22 cellular contexts compared by ENCODE assay signal in the genomic region with DNA sequence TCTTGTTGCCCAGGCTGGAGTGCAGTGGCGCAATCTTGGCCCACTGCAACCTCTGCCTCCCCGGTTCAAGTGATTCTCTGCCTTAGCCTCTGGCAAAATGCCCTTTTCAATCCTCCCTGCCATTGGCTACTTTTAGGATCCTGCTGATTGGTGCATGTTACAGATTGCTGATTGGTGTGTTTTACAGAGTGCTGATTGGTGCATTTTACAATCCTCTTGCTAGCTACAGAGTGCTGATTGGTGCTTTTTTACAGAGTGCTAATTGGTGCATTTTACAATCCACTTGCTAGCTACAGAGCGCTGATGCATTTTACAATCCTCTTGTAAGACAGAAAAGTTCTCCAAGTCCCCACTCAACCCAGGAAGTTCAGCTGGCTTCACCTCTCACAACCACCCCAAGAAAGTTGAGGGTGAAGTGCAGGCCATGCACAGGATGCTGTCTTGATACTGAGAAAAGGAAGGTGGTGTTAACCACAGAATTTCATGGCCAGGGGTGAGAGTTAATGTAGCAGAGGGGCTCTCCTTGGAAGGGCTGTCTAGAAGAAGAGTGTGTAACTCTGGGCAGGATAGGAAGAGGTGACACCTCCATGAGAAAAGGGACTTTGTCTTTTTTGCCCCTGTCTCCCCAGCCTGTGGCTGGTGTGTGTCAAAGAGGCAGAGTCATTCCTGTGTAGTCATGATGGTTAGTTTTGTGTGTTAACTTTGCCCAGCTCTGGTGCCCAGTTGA.
DNase-seq lines count a peak whose midpoint lies in the region; ATAC-seq, FAIRE-seq and TF ChIP-seq lines count a peak whose summit lies in the region.
"Had no signal": no experiment of that assay in that cellular context is flagged by ENCODE, and none has a peak within 500 bp of the region (broad histone marks: within the 10 kb centered on the region; RNA-seq: fewer than 3 reads in every experiment).

No MANE protein-coding gene starts in this region.

- intact Hi-C loops in activated CD8-positive, alpha-beta T cell treated with anti-CD3 and anti-CD28 coated beads for 36 hours (cut with micrococcal nuclease), result no loop called here
- intact Hi-C loops in HepG2 (cut with micrococcal nuclease; ENCODE audit: unreplicated experiment) (no loop called here), PC-9 (cut with micrococcal nuclease; ENCODE audit: unreplicated experiment) (no loop called here), prostate gland (cut with DNase I) (no loop called here)

- no peak overlapping the region for H3K4me3 ChIP-seq in HepG2 (replicated peaks in 1 of 3; ENCODE audit: insufficient read depth in 1 of 3, low read depth in 2 of 3, low read length in 3 of 3)
- no peak overlapping the region for H3K4me3 ChIP-seq in PC-9
- H3K4me3 ChIP-seq in prostate gland, result no peak overlapping the region
- H3K4me3 ChIP-seq: adrenal gland, esophagus squamous epithelium, gastrocnemius medialis, lower lobe of right lung, testis, vagina had no signal

- ATAC-seq in activated naive CD4-positive, alpha-beta T cell treated with anti-CD3 and anti-CD28 coated beads, Interleukin-2, amount 50 U/mL, for 72 hours, result peak; percentile 72 to 94
- ATAC-seq in activated CD8-positive, alpha-beta T cell treated with anti-CD3 and anti-CD28 coated beads for 36 hours, result peak; percentile 95
- ATAC-seq in HepG2 (no peak), left lobe of liver (no peak)
- ATAC-seq: gastrocnemius medialis had no signal

- H3K4me1 ChIP-seq in HepG2 (ENCODE audit: insufficient read depth, low read length) (no peaks in the 10 kb centered on the region), PC-9 (replicated peaks; ENCODE audit: insufficient read depth) (no peaks in the 10 kb centered on the region), prostate gland (replicated peaks) (no peaks in the 10 kb centered on the region)
- H3K4me1 ChIP-seq: adrenal gland, esophagus squamous epithelium, gastrocnemius medialis, lower lobe of right lung, testis, vagina had no signal

- TF ChIP-seq RAD21 in HepG2 (CRISPR knock-in tag; IDR thresholded peaks at IDR 0.05), result no peak

- BruUV-seq in HepG2 (replicated peaks; lab: Mats Ljungman, UMichigan), result no TSS peak
- BruUV-seq in PC-9 (replicated peaks; lab: Mats Ljungman, UMichigan), result no TSS peak

- H2AFZ ChIP-seq in HepG2 (ENCODE audit: low read length) (no peak overlapping the region), PC-9 (no peak overlapping the region)

- no peaks in the 10 kb centered on the region for H3F3A ChIP-seq in PC-9 (ENCODE audit: insufficient read depth, low read depth)

- no peaks in the 10 kb centered on the region for H3K9me2 ChIP-seq in PC-9 (ENCODE audit: insufficient read depth)

- H3K79me2 ChIP-seq in HepG2 (ENCODE audit: insufficient read depth, low read length), result no peaks in the 10 kb centered on the region
- H3K79me2 ChIP-seq in PC-9 (ENCODE audit: low read depth), result no peaks in the 10 kb centered on the region

- H3K27ac ChIP-seq in HepG2 (ENCODE audit: extremely low read length, insufficient read depth, low read length), result no peak overlapping the region
- H3K27ac ChIP-seq in PC-9, result no peak overlapping the region
- H3K27ac ChIP-seq in prostate gland, result no peak overlapping the region
- H3K27ac ChIP-seq: adrenal gland, brain microvascular endothelial cell, esophagus squamous epithelium, gastrocnemius medialis, lower lobe of right lung, testis, vagina had no signal

- POLR2A ChIA-PET in activated CD8-positive, alpha-beta T cell treated with anti-CD3 and anti-CD28 coated beads for 36 hours (lab: Charles Lee), result no interaction called here
- POLR2A ChIA-PET in HepG2 (lab: Yijun Ruan, JAX) (no interaction called here), PC-9 (lab: Charles Lee; ENCODE audit: unreplicated experiment) (no interaction called here)

- H3K36me3 ChIP-seq in HepG2 (replicated peaks in 1 of 2; ENCODE audit: control insufficient read depth in 1 of 2, insufficient read depth in 2 of 2, low read length in 2 of 2), result no peaks in the 10 kb centered on the region
- no peaks in the 10 kb centered on the region for H3K36me3 ChIP-seq in PC-9 (ENCODE audit: low read depth)
- no peaks in the 10 kb centered on the region for H3K36me3 ChIP-seq in prostate gland
- H3K36me3 ChIP-seq: adrenal gland, brain microvascular endothelial cell, esophagus squamous epithelium, gastrocnemius medialis, lower lobe of right lung, vagina had no signal

- H3K27me3 Mint-ChIP-seq in activated CD8-positive, alpha-beta T cell treated with anti-CD3 and anti-CD28 coated beads for 36 hours, result no peaks in the 10 kb centered on the region

- DNase-seq in activated naive CD4-positive, alpha-beta T cell treated with anti-CD3 and anti-CD28 coated beads, Interleukin-2, amount 50 U/mL, for 72 hours (ENCODE audit: low spot score in 2 of 2), result no peak
- no peak for DNase-seq in activated naive CD4-positive, alpha-beta T cell (lab: John Stamatoyannopoulos, UW)
- DNase-seq in activated CD8-positive, alpha-beta T cell treated with anti-CD3 and anti-CD28 coated beads for 36 hours, result peak; percentile 64
- DNase-seq in HepG2 (ENCODE audit: low spot score), result no peak
- DNase-seq in PC-9, result no peak
- no peak for DNase-seq in left lobe of liver (ENCODE audit: low spot score)
- no peak for DNase-seq in prostate gland (ENCODE audit: low spot score)
- DNase-seq: activated CD8-positive, alpha-beta memory T cell treated with anti-CD3 and anti-CD28 coated beads, Interleukin-2, amount 50 U/mL, for 48 hours; brain microvascular endothelial cell; esophagus squamous epithelium; gastrocnemius medialis; GF-D8; hypothalamus; KG1; lower lobe of right lung; NCI-H146; NCI-H526 treated with DMSO at 0.1 percent for 48 hours; testis had no signal

- H3K4me2 ChIP-seq in HepG2 (ENCODE audit: low read depth, low read length) (no peak overlapping the region), PC-9 (no peak overlapping the region)

- peak overlapping the region in 1 of 2 donors; percentile 70 for H3K27ac Mint-ChIP-seq in activated naive CD4-positive, alpha-beta T cell treated with anti-CD3 and anti-CD28 coated beads, Interleukin-2, amount 50 U/mL, for 72 hours
- H3K27ac Mint-ChIP-seq in activated CD8-positive, alpha-beta T cell treated with anti-CD3 and anti-CD28 coated beads for 36 hours, result peak overlapping the region; percentile 55

- TF ChIP-seq POLR2A in HepG2 (IDR thresholded peaks at IDR 0.05; ENCODE audit: insufficient read depth in 1 of 2, low read depth in 2 of 2, low read length in 2 of 2), result no peak
- no peak for TF ChIP-seq POLR2A in prostate gland (IDR thresholded peaks at IDR 0.05)

- no peaks in the 10 kb centered on the region for H3K27me3 ChIP-seq in HepG2 (ENCODE audit: control insufficient read depth in 1 of 2, insufficient read depth in 2 of 2, low read length in 2 of 2)
- peaks cover 12% of the 10 kb centered on the region for H3K27me3 ChIP-seq in PC-9 (ENCODE audit: insufficient read depth, low read depth)
- no peaks in the 10 kb centered on the region for H3K27me3 ChIP-seq in prostate gland (replicated peaks; ENCODE audit: insufficient read depth)
- H3K27me3 ChIP-seq: adrenal gland, brain microvascular endothelial cell, esophagus squamous epithelium, gastrocnemius medialis, testis, vagina had no signal

- H4K20me1 ChIP-seq in HepG2 (ENCODE audit: insufficient read depth, low read length), result no peaks in the 10 kb centered on the region
- no peaks in the 10 kb centered on the region for H4K20me1 ChIP-seq in PC-9 (ENCODE audit: insufficient read depth)

- FAIRE-seq in HepG2 (lab: Jason Lieb, UNC), result no peak
- FAIRE-seq: colon, islet of Langerhans had no signal

- CTCF ChIA-PET in activated CD8-positive, alpha-beta T cell treated with anti-CD3 and anti-CD28 coated beads for 36 hours (lab: Charles Lee), result no interaction called here
- CTCF ChIA-PET in HepG2 (lab: Yijun Ruan, JAX; ENCODE audit: low intra/inter-chr PET ratio, low total read pairs), result no interaction called here
- CTCF ChIA-PET in PC-9 (lab: Charles Lee), result no interaction called here

- H3K4me3 Mint-ChIP-seq in activated CD8-positive, alpha-beta T cell treated with anti-CD3 and anti-CD28 coated beads for 36 hours, result no peak overlapping the region

- in situ Hi-C loops in HepG2 (cut with HindIII; ENCODE audit: extremely low pct_ligation_motif_present, low pct_unique_long_range_greater_than_20kb), result no loop called here

- TF ChIP-seq CTCF in activated CD8-positive, alpha-beta T cell treated with anti-CD3 and anti-CD28 coated beads for 36 hours (IDR thresholded peaks at IDR 0.05), result no peak
- TF ChIP-seq CTCF in HepG2 (CRISPR knock-in tag; IDR thresholded peaks at IDR 0.05) (no peak), PC-9 (conservative IDR thresholded peaks at IDR 0.05) (no peak), prostate gland (IDR thresholded peaks at IDR 0.05) (no peak)

- no peak for TF ChIP-seq EP300 in HepG2 (IDR thresholded peaks at IDR 0.05; ENCODE audit: low read depth in 2 of 2, low read length in 2 of 2)
- no peak for TF ChIP-seq EP300 in HepG2 (CRISPR knock-in tag; IDR thresholded peaks at IDR 0.05; ENCODE audit: borderline replicate concordance)

- 62% methylated on average over 3 of the region's 3 CpGs for WGBS in HepG2 (ENCODE audit: low lambda C conversion rate)
- 90% methylated on average over 3 of the region's 3 CpGs for WGBS in prostate gland

- H3K4me1 Mint-ChIP-seq in activated CD8-positive, alpha-beta T cell treated with anti-CD3 and anti-CD28 coated beads for 36 hours (ENCODE audit: low read depth), result peaks cover 51% of the 10 kb centered on the region

- no peak overlapping the region for H3K9ac ChIP-seq in HepG2 (ENCODE audit: insufficient read depth, low read depth, low read length)

- no peaks in the 10 kb centered on the region for H3K9me3 ChIP-seq in HepG2 (ENCODE audit: low read length)
- H3K9me3 ChIP-seq in PC-9 (ENCODE audit: insufficient read depth, low read depth), result no peaks in the 10 kb centered on the region
- no peaks in the 10 kb centered on the region for H3K9me3 ChIP-seq in prostate gland
- H3K9me3 ChIP-seq: adrenal gland, esophagus squamous epithelium, gastrocnemius medialis, lower lobe of right lung, testis, vagina had no signal

- H3K36me3 Mint-ChIP-seq in activated naive CD4-positive, alpha-beta T cell treated with anti-CD3 and anti-CD28 coated beads, Interleukin-2, amount 50 U/mL, for 72 hours, result peaks cover 16 to 24% of the 10 kb centered on the region in 2 donors
- peaks cover 25% of the 10 kb centered on the region for H3K36me3 Mint-ChIP-seq in activated CD8-positive, alpha-beta T cell treated with anti-CD3 and anti-CD28 coated beads for 36 hours (ENCODE audit: low read depth)

- H3K9me3 Mint-ChIP-seq in activated naive CD4-positive, alpha-beta T cell treated with anti-CD3 and anti-CD28 coated beads, Interleukin-2, amount 50 U/mL, for 72 hours, result peaks cover 5 to 7% of the 10 kb centered on the region in 2 donors
- H3K9me3 Mint-ChIP-seq in activated CD8-positive, alpha-beta T cell treated with anti-CD3 and anti-CD28 coated beads for 36 hours, result peaks cover 8% of the 10 kb centered on the region

TF ChIP-seq in HepG2, 621 proteins besides CTCF, POLR2A, EP300 and RAD21:
- TF ChIP-seq MAFF (IDR thresholded peaks at IDR 0.05; ENCODE audit: low read depth, low read length), result peak; percentile 52
- no peak for TF ChIP-seq FOXK1 (CRISPR knock-in tag; IDR thresholded peaks at IDR 0.05; ENCODE audit: borderline replicate concordance, low read depth)
- TF ChIP-seq MAFK (conservative IDR thresholded peaks at IDR 0.05 in 1 of 2, IDR thresholded peaks at IDR 0.05 in 1 of 2; ENCODE audit: low read length in 2 of 2), result peak; percentile 15 to 54; a peak in 2 of 4 replicates
- no peak for TF ChIP-seq ZBTB7A (CRISPR knock-in tag; IDR thresholded peaks at IDR 0.05)

Comparison
In these comparisons a context has a peak if more than half of its experiments do, and no peak if none do; other contexts are left out.
1. ATAC-seq: peak in activated naive CD4-positive, alpha-beta T cell treated with anti-CD3 and anti-CD28 coated beads, Interleukin-2, amount 50 U/mL, for 72 hours (2 of 2) and activated CD8-positive, alpha-beta T cell treated with anti-CD3 and anti-CD28 coated beads for 36 hours (single experiment); none in HepG2 (single experiment) and left lobe of liver (single experiment).